ENCODE assay signal across 2 cellular contexts in the genomic region with DNA sequence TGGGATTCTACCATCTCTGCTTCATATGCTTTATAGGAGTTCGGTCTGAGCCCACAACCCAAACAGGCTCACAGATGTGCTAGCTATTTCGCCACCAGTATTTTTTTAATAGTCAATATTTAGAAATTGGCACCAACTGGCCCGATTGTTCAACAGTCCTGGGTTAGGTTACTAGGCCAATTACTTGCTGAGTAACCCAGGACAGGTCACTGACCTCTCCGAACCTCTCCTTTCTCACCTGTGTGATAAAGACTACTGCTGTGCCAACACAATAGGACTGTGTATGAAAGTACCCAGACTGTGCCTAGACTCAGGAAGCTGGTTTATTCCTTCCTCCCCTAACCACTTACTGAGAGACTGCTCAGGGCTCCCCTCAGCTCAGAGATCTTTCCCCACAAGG.
TF ChIP-seq lines count a peak whose summit lies in the region.

No MANE protein-coding gene starts in this region.

TF ChIP-seq in liver, 16 proteins besides CTCF, POLR2A, EP300 and RAD21:
- peak; percentile 19 for TF ChIP-seq SP1 (IDR thresholded peaks at IDR 0.05)
- TF ChIP-seq GABPA (IDR thresholded peaks at IDR 0.05 in 1 of 2, conservative IDR thresholded peaks at IDR 0.05 in 1 of 2): no peak
- TF ChIP-seq YY1 (IDR thresholded peaks at IDR 0.05): no peak
- TF ChIP-seq FOXA2 (IDR thresholded peaks at IDR 0.05): no peak
- TF ChIP-seq RXRA (IDR thresholded peaks at IDR 0.05): peak; percentile 80 to 97
- no peak for TF ChIP-seq HNF4G (IDR thresholded peaks at IDR 0.05)
- TF ChIP-seq NR2F2 (IDR thresholded peaks at IDR 0.05): no peak
- TF ChIP-seq, protein P1, sequence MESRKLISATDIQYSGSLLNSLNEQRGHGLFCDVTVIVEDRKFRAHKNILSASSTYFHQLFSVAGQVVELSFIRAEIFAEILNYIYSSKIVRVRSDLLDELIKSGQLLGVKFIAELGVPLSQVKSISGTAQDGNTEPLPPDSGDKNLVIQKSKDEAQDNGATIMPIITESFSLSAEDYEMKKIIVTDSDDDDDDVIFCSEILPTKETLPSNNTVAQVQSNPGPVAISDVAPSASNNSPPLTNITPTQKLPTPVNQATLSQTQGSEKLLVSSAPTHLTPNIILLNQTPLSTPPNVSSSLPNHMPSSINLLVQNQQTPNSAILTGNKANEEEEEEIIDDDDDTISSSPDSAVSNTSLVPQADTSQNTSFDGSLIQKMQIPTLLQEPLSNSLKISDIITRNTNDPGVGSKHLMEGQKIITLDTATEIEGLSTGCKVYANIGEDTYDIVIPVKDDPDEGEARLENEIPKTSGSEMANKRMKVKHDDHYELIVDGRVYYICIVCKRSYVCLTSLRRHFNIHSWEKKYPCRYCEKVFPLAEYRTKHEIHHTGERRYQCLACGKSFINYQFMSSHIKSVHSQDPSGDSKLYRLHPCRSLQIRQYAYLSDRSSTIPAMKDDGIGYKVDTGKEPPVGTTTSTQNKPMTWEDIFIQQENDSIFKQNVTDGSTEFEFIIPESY (IDR thresholded peaks at IDR 0.05): no peak
- TF ChIP-seq HNF4A (conservative IDR thresholded peaks at IDR 0.05): peak; percentile 23 to 57
- TF ChIP-seq, protein P2, sequence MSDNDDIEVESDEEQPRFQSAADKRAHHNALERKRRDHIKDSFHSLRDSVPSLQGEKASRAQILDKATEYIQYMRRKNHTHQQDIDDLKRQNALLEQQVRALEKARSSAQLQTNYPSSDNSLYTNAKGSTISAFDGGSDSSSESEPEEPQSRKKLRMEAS (IDR thresholded peaks at IDR 0.05): no peak
- no peak for TF ChIP-seq FOXA1 (IDR thresholded peaks at IDR 0.05)
- TF ChIP-seq, protein P3, sequence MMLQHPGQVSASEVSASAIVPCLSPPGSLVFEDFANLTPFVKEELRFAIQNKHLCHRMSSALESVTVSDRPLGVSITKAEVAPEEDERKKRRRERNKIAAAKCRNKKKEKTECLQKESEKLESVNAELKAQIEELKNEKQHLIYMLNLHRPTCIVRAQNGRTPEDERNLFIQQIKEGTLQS (IDR thresholded peaks at IDR 0.05): no peak
- TF ChIP-seq JUND (IDR thresholded peaks at IDR 0.05): peak in 1 of 2 donors; percentile 22
- peak in 1 of 2 donors; percentile 24 for TF ChIP-seq EGR1 (IDR thresholded peaks at IDR 0.05; ENCODE audit: low read depth in 2 of 2)
- no peak for TF ChIP-seq TAF1 (conservative IDR thresholded peaks at IDR 0.05)
- TF ChIP-seq, protein P4, sequence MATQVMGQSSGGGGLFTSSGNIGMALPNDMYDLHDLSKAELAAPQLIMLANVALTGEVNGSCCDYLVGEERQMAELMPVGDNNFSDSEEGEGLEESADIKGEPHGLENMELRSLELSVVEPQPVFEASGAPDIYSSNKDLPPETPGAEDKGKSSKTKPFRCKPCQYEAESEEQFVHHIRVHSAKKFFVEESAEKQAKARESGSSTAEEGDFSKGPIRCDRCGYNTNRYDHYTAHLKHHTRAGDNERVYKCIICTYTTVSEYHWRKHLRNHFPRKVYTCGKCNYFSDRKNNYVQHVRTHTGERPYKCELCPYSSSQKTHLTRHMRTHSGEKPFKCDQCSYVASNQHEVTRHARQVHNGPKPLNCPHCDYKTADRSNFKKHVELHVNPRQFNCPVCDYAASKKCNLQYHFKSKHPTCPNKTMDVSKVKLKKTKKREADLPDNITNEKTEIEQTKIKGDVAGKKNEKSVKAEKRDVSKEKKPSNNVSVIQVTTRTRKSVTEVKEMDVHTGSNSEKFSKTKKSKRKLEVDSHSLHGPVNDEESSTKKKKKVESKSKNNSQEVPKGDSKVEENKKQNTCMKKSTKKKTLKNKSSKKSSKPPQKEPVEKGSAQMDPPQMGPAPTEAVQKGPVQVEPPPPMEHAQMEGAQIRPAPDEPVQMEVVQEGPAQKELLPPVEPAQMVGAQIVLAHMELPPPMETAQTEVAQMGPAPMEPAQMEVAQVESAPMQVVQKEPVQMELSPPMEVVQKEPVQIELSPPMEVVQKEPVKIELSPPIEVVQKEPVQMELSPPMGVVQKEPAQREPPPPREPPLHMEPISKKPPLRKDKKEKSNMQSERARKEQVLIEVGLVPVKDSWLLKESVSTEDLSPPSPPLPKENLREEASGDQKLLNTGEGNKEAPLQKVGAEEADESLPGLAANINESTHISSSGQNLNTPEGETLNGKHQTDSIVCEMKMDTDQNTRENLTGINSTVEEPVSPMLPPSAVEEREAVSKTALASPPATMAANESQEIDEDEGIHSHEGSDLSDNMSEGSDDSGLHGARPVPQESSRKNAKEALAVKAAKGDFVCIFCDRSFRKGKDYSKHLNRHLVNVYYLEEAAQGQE (IDR thresholded peaks at IDR 0.05): no peak

TF ChIP-seq in HepG2, 621 proteins besides CTCF, POLR2A, EP300 and RAD21:
- TF ChIP-seq, protein P5, sequence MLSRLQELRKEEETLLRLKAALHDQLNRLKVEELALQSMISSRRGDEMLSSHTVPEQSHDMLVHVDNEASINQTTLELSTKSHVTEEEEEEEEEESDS (CRISPR knock-in tag; IDR thresholded peaks at IDR 0.05; ENCODE audit: borderline replicate concordance): no peak
- TF ChIP-seq, protein P6, sequence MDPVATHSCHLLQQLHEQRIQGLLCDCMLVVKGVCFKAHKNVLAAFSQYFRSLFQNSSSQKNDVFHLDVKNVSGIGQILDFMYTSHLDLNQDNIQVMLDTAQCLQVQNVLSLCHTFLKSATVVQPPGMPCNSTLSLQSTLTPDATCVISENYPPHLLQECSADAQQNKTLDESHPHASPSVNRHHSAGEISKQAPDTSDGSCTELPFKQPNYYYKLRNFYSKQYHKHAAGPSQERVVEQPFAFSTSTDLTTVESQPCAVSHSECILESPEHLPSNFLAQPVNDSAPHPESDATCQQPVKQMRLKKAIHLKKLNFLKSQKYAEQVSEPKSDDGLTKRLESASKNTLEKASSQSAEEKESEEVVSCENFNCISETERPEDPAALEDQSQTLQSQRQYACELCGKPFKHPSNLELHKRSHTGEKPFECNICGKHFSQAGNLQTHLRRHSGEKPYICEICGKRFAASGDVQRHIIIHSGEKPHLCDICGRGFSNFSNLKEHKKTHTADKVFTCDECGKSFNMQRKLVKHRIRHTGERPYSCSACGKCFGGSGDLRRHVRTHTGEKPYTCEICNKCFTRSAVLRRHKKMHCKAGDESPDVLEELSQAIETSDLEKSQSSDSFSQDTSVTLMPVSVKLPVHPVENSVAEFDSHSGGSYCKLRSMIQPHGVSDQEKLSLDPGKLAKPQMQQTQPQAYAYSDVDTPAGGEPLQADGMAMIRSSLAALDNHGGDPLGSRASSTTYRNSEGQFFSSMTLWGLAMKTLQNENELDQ (CRISPR knock-in tag; IDR thresholded peaks at IDR 0.05; ENCODE audit: borderline replicate concordance): no peak
- TF ChIP-seq PTBP1 (IDR thresholded peaks at IDR 0.05; ENCODE audit: low read depth, low read length, poor library complexity, severe bottlenecking) (no peak), ZNF326 (CRISPR knock-in tag; IDR thresholded peaks at IDR 0.05; ENCODE audit: borderline replicate concordance) (no peak), NFRKB (IDR thresholded peaks at IDR 0.05) (no peak), NFKB2 (CRISPR knock-in tag; IDR thresholded peaks at IDR 0.05; ENCODE audit: borderline replicate concordance) (no peak), JARID2 (CRISPR knock-in tag; IDR thresholded peaks at IDR 0.05; ENCODE audit: insufficient replicate concordance) (no peak), HNRNPK (IDR thresholded peaks at IDR 0.05; ENCODE audit: low read depth, low read length, poor library complexity, severe bottlenecking) (no peak), KAT8 (CRISPR knock-in tag; IDR thresholded peaks at IDR 0.05) (no peak), ZFP1 (CRISPR knock-in tag; IDR thresholded peaks at IDR 0.05) (no peak), ZBTB1 (CRISPR knock-in tag; IDR thresholded peaks at IDR 0.05; ENCODE audit: borderline replicate concordance) (no peak), NFYC (CRISPR knock-in tag; IDR thresholded peaks at IDR 0.05) (no peak), ZNF749 (CRISPR knock-in tag; IDR thresholded peaks at IDR 0.05; ENCODE audit: borderline replicate concordance) (no peak), RBM39 (IDR thresholded peaks at IDR 0.05; ENCODE audit: low read depth, low read length, poor library complexity, severe bottlenecking) (no peak), SP140L (CRISPR knock-in tag; IDR thresholded peaks at IDR 0.05; ENCODE audit: borderline replicate concordance) (no peak)
- TF ChIP-seq, protein P7, sequence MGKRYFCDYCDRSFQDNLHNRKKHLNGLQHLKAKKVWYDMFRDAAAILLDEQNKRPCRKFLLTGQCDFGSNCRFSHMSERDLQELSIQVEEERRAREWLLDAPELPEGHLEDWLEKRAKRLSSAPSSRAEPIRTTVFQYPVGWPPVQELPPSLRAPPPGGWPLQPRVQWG (CRISPR knock-in tag; IDR thresholded peaks at IDR 0.05; ENCODE audit: borderline replicate concordance, low read depth): no peak
- TF ChIP-seq, protein P8, sequence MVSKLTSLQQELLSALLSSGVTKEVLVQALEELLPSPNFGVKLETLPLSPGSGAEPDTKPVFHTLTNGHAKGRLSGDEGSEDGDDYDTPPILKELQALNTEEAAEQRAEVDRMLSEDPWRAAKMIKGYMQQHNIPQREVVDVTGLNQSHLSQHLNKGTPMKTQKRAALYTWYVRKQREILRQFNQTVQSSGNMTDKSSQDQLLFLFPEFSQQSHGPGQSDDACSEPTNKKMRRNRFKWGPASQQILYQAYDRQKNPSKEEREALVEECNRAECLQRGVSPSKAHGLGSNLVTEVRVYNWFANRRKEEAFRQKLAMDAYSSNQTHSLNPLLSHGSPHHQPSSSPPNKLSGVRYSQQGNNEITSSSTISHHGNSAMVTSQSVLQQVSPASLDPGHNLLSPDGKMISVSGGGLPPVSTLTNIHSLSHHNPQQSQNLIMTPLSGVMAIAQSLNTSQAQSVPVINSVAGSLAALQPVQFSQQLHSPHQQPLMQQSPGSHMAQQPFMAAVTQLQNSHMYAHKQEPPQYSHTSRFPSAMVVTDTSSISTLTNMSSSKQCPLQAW (CRISPR knock-in tag; IDR thresholded peaks at IDR 0.05): no peak
